Comparison of ENCODE assay signal across 8 cellular contexts in genomic region chr7:92246363-92247101, GRCh38. TPM values are rescaled to one million over a fixed set of nuclear protein-coding genes. Genes with fewer than 3 reads are reported as not detected.
DNase-seq lines count a peak whose midpoint lies in the region; ATAC-seq, FAIRE-seq and TF ChIP-seq lines count a peak whose summit lies in the region.

No MANE protein-coding gene starts in this region.

- in situ Hi-C loops in GM12878 (cut with MboI) = no loop called here

- POLR2A ChIA-PET in GM12878 (lab: Charles Lee) = interaction anchor here (0.5 to 2.5 kb wide), 12 partner anchors 8 to 591 kb away, joined by 3 to 10 read pairs (median 4); partner anchors contain the start of genes CYP51A1, GATAD1, PEX1 and RBM48

- H3K27ac ChIP-seq in GM12878 (ENCODE audit: control insufficient read depth, insufficient read depth) = peak overlapping the region; percentile 90
- peak overlapping the region; percentile 81 to 95 (median 89) for H3K27ac ChIP-seq in sigmoid colon

- no peak for FAIRE-seq in GM12878 (lab: Jason Lieb, UNC)

- WGBS in GM12878 (ENCODE audit: insufficient coverage, insufficient replicate concordance, low lambda C conversion rate, missing lambda C conversion rate) = under 1% methylated on average over 34 of the region's 34 CpGs
- 1% methylated on average over 34 of the region's 34 CpGs for WGBS in sigmoid colon, 2 donors

- H3K4me1 ChIP-seq in GM12878 (ENCODE audit: control insufficient read depth, insufficient read depth, low read length) (no peaks in the 10 kb centered on the region), sigmoid colon (peaks cover 0 to 43% (median 27%) of the 10 kb centered on the region in 4 donors)

- no peaks in the 10 kb centered on the region for H4K20me1 ChIP-seq in GM12878 (ENCODE audit: control insufficient read depth, insufficient read depth)

- H3K4me3 ChIP-seq in GM12878 (peak overlapping the region; percentile 93), iPS-11a (ENCODE audit: low read depth, low read length) (peak overlapping the region; percentile 94), sigmoid colon (peak overlapping the region; percentile 71 to 99 (median 95))

- DNase-seq in D341Med (ENCODE audit: low spot score) (peak; percentile 58), RKO (ENCODE audit: low spot score) (peak; percentile 66), GM12878 (ENCODE audit: low read depth, low spot score) (no peak), sigmoid colon (no peak), SHP77 treated with DMSO at 0.1 percent for 48 hours (lab: John Stamatoyannopoulos, UW) (no peak)

- no peaks in the 10 kb centered on the region for H3K9me3 ChIP-seq in GM12878 (replicated peaks; ENCODE audit: control insufficient read depth, insufficient read depth, low read length)
- no peaks in the 10 kb centered on the region for H3K9me3 ChIP-seq in sigmoid colon

- CTCF ChIA-PET in GM12878 (lab: Yijun Ruan, JAX) = interaction anchor here (0.6 to 3.4 kb wide), 12 partner anchors 9 to 366 kb away, joined by 3 to 17 read pairs (median 3); partner anchors contain the start of genes GATAD1 and MTERF1

- H2AFZ ChIP-seq in GM12878 (ENCODE audit: control insufficient read depth, low read depth, low read length) = peak overlapping the region; percentile 95

- H3K4me2 ChIP-seq in GM12878 (ENCODE audit: control insufficient read depth, insufficient read depth) = peak overlapping the region; percentile 92

- SMC1A ChIA-PET in GM12878 (lab: Charles Lee; ENCODE audit: uncharacterized antibody, unreplicated experiment) = interaction anchor here (0.6 to 2.9 kb wide), 27 partner anchors 9 to 865 kb away, joined by 3 to 13 read pairs (median 4); partner anchors contain the start of genes CYP51A1 and GATAD1

- H3K9ac ChIP-seq in GM12878 (ENCODE audit: control insufficient read depth, insufficient read depth, low read length) = peak overlapping the region; percentile 83

- no peak for TF ChIP-seq RAD21 in GM12878 (IDR thresholded peaks at IDR 0.05; ENCODE audit: insufficient read depth, low read depth, low read length)

- H3K27me3 ChIP-seq in GM12878 (replicated peaks in 1 of 2; ENCODE audit: control insufficient read depth in 2 of 2, insufficient read depth in 2 of 2, low read length in 1 of 2) (no peaks in the 10 kb centered on the region), sigmoid colon (no peaks in the 10 kb centered on the region)

- peak; percentile 25 for ATAC-seq in GM19328 (IDR thresholded peaks at IDR 0.05; ENCODE audit: unreplicated experiment)
- ATAC-seq in HG03280 (IDR thresholded peaks at IDR 0.05; ENCODE audit: unreplicated experiment) = peak; percentile 31
- ATAC-seq in GM12878 = peak; percentile 51

- intact Hi-C loops in GM12878 (cut with micrococcal nuclease; ENCODE audit: unreplicated experiment) = loop anchor here (5.0 kb wide), 3 partner anchors 41 to 201 kb away; partner anchors contain the start of genes CYP51A1 and GATAD1
- intact Hi-C loops in sigmoid colon (cut with DNase I) = loop anchor here (2.0 to 10.0 kb wide), 4 partner anchors 51 to 281 kb away; partner anchors contain the start of genes CYP51A1, PEX1 and RBM48

- H3K79me2 ChIP-seq in GM12878 (ENCODE audit: control insufficient read depth, insufficient read depth, low read length) = peaks cover 76% of the 10 kb centered on the region

- RAD21 ChIA-PET in GM12878 (lab: Charles Lee; ENCODE audit: unreplicated experiment) = interaction anchor here (0.9 to 3.9 kb wide), 12 partner anchors 15 to 306 kb away, joined by 3 to 21 read pairs (median 5); partner anchors contain the start of genes AKAP9, CYP51A1, GATAD1 and PEX1

- no peak for TF ChIP-seq CTCF in GM12878 (IDR thresholded peaks at IDR 0.05 in 2 of 3, conservative IDR thresholded peaks at IDR 0.05 in 1 of 3; ENCODE audit: control insufficient read depth in 2 of 3, extremely low read depth in 1 of 3, insufficient read depth in 1 of 3, low read depth in 3 of 3, low read length in 3 of 3)
- TF ChIP-seq CTCF in sigmoid colon (IDR thresholded peaks at IDR 0.05) = no peak

- no peak for TF ChIP-seq EP300 in GM12878 (IDR thresholded peaks at IDR 0.05; ENCODE audit: borderline replicate concordance in 1 of 2, control insufficient read depth in 1 of 2, low read depth in 2 of 2, low read length in 2 of 2)
- no peak for TF ChIP-seq EP300 in sigmoid colon (IDR thresholded peaks at IDR 0.05)

- TF ChIP-seq POLR2A in GM12878 (IDR thresholded peaks at IDR 0.05; ENCODE audit: low read depth, low read length) (no peak), sigmoid colon (IDR thresholded peaks at IDR 0.05) (no peak)

- H3K36me3 ChIP-seq in GM12878 (ENCODE audit: control insufficient read depth in 2 of 2, insufficient read depth in 2 of 2, low read length in 1 of 2) (no peaks in the 10 kb centered on the region), sigmoid colon (peaks cover 0 to 3% (median 0%) of the 10 kb centered on the region in 4 donors)

- BruUV-seq in GM12878 (replicated peaks; lab: Mats Ljungman, UMichigan) = no TSS peak

TF ChIP-seq in GM12878, 131 proteins besides CTCF, POLR2A, EP300 and RAD21:
- TF ChIP-seq MYC (IDR thresholded peaks at IDR 0.05; ENCODE audit: insufficient read depth, insufficient read length, insufficient replicate concordance, low read length, severe bottlenecking) (peak; percentile 13), EGR1 (IDR thresholded peaks at IDR 0.05; ENCODE audit: borderline replicate concordance in 1 of 2, low read depth in 2 of 2, low read length in 2 of 2) (peak in 1 of 2 experiments; percentile 26; a peak in 1 of 3 replicates), RELB (IDR thresholded peaks at IDR 0.05; ENCODE audit: low read depth) (0 out of 2 replicates have a peak, but pooled peaks have one; percentile 12), MTA2 (IDR thresholded peaks at IDR 0.05; ENCODE audit: low read depth) (no peak), FOS (IDR thresholded peaks at IDR 0.05; ENCODE audit: borderline replicate concordance, extremely low read depth, insufficient read length) (no peak), YY1 (IDR thresholded peaks at IDR 0.05; ENCODE audit: low read depth, low read length) (0 out of 2 replicates have a peak, but pooled peaks have one; percentile 8), EED (IDR thresholded peaks at IDR 0.05; ENCODE audit: low read depth) (0 out of 2 replicates have a peak, but pooled peaks have one; percentile 8)

RNA-seq across cellular contexts. Expression of gene ANKIB1, which starts 0.8 kb away (rescaled TPM):
- total RNA-seq in GM12878 (2013; cell fraction: nucleolus; rRNA removed) = 111 and 147 TPM in 2 replicates
- total RNA-seq in GM12878 (2014; rRNA removed) (25.4 and 26.1 TPM in 2 replicates), GM12878 (2014; rRNA removed; fragmentation: Illumina TruSeq; extraction: Trizol) (24.8 and 24.9 TPM in 2 replicates), GM12878 (2021) (33.8 and 36.0 TPM in 2 replicates), sigmoid colon (10 to 100 TPM; 24.6 to 37.5 (median 33.3) TPM)
- polyA plus RNA-seq in GM12878 (2011; ENCODE audit: low read depth) = 14.7 TPM
- polyA plus RNA-seq in GM12878 (2011; rRNA removed) (54.0 and 79.3 TPM in 2 replicates), GM12878 (2014; fragmentation: Illumina TruSeq; extraction: Trizol) (24.3 and 39.5 TPM in 2 replicates), GM12878 (2014; fragmentation: Nextera tagmentation; extraction: Ambion mirVana) (10 to 100 TPM in 1 of 2 experiments, 1 to 10 TPM in 1; 9.7 to 14.6 TPM), GM12878 (2014; rRNA removed) (17.4 and 19.5 TPM in 2 replicates), GM12878 (2016; fragmentation: Nextera tagmentation; extraction: Ambion mirVana) (1 to 10 TPM; 9.0 to 9.6 TPM), sigmoid colon (10 to 100 TPM; 12.6 to 15.0 (median 12.6) TPM)
- 27.9 and 28.9 TPM in 2 replicates for polyA plus RNA-seq in GM12878 (2011; cell fraction: cytosol; rRNA removed)
- polyA plus RNA-seq in GM12878 (2011; cell fraction: nucleus; rRNA removed) = 72.1 and 86.7 TPM in 2 replicates
- polyA plus RNA-seq in GM12878 (2012) = 18.8 and 24.1 TPM in 2 replicates
- polyA minus RNA-seq in GM12878 (2011; rRNA and poly(A)+ RNA removed) = 63.9 and 68.5 TPM in 2 replicates
- 23.7 and 28.9 TPM in 2 replicates for polyA minus RNA-seq in GM12878 (2011; cell fraction: cytosol; rRNA and poly(A)+ RNA removed)
- polyA minus RNA-seq in GM12878 (2011; cell fraction: nucleus; rRNA and poly(A)+ RNA removed) = 37.1 and 49.5 TPM in 2 replicates

RNA-seq across cellular contexts. Expression of gene KRIT1, which starts 0.8 kb away (rescaled TPM):
- 169 and 187 TPM in 2 replicates for total RNA-seq in GM12878 (2013; cell fraction: nucleolus; rRNA removed)
- 26.6 and 32.9 TPM in 2 replicates for total RNA-seq in GM12878 (2014; rRNA removed)
- total RNA-seq in GM12878 (2014; rRNA removed; fragmentation: Illumina TruSeq; extraction: Trizol) = 41.8 and 42.9 TPM in 2 replicates
- total RNA-seq in GM12878 (2021) = 23.1 and 23.5 TPM in 2 replicates
- 8.6 TPM for polyA plus RNA-seq in GM12878 (2011; ENCODE audit: low read depth)
- polyA plus RNA-seq in GM12878 (2011; rRNA removed) = 60.1 and 76.2 TPM in 2 replicates
- 28.1 and 32.5 TPM in 2 replicates for polyA plus RNA-seq in GM12878 (2011; cell fraction: cytosol; rRNA removed)
- polyA plus RNA-seq in GM12878 (2011; cell fraction: nucleus; rRNA removed) = 62.8 and 78.8 TPM in 2 replicates
- 15.6 and 22.7 TPM in 2 replicates for polyA plus RNA-seq in GM12878 (2012)
- 54.8 and 62.5 TPM in 2 replicates for polyA plus RNA-seq in GM12878 (2014; fragmentation: Illumina TruSeq; extraction: Trizol)
- polyA plus RNA-seq in GM12878 (2014; fragmentation: Nextera tagmentation; extraction: Ambion mirVana) = 10 to 100 TPM; 12.0 to 12.8 TPM
- polyA plus RNA-seq in GM12878 (2014; rRNA removed) = 27.6 and 37.6 TPM in 2 replicates
- polyA plus RNA-seq in GM12878 (2016; fragmentation: Nextera tagmentation; extraction: Ambion mirVana) = 10 to 100 TPM; 26.4 to 27.3 TPM
- polyA minus RNA-seq in GM12878 (2011; rRNA and poly(A)+ RNA removed) = 59.5 and 63.7 TPM in 2 replicates
- polyA minus RNA-seq in GM12878 (2011; cell fraction: cytosol; rRNA and poly(A)+ RNA removed) = 9.1 and 16.4 TPM in 2 replicates
- polyA minus RNA-seq in GM12878 (2011; cell fraction: nucleus; rRNA and poly(A)+ RNA removed) = 62.6 and 90.8 TPM in 2 replicates
- 10 to 100 TPM; 69.1 to 97.2 (median 75.8) TPM for total RNA-seq in sigmoid colon
- 10 to 100 TPM; 13.9 to 18.8 (median 16.8) TPM for polyA plus RNA-seq in sigmoid colon

Comparison
In these comparisons a context has a peak if more than half of its experiments do, and no peak if none do; other contexts are left out.
1. DNase-seq: peak in D341Med (single experiment) and RKO (single experiment); none in GM12878 (single experiment), sigmoid colon (single experiment) and SHP77 treated with DMSO at 0.1 percent for 48 hours (single experiment).
2. Peak in every context shown above with its lines, with median percentiles within 50 percentile points of each other: ATAC-seq and H3K4me3 ChIP-seq.